ENCODE assay signal across 8 cellular contexts in genomic region chr7:140506788-140507464, GRCh38. TPM values are rescaled to one million over a fixed set of nuclear protein-coding genes. Genes with fewer than 3 reads are reported as not detected.
DNase-seq lines count a peak whose midpoint lies in the region; ATAC-seq, FAIRE-seq and TF ChIP-seq lines count a peak whose summit lies in the region.

No MANE protein-coding gene starts in this region.

- RAD21 ChIA-PET in GM12878 (lab: Charles Lee; ENCODE audit: unreplicated experiment), result interaction anchor here (0.6 kb wide), 1 partner anchor 346 kb away, joined by 3 read pairs; no protein-coding TSS in a partner anchor

- DNase-seq in COLO668 (lab: John Stamatoyannopoulos, UW; ENCODE audit: unreplicated experiment) (peak; percentile 91), NCI-H1417 (lab: John Stamatoyannopoulos, UW) (peak; percentile 94 to 99 (median 97)), GM12878 (ENCODE audit: low read depth, low spot score) (no peak), mesothelial cell of epicardium (ENCODE audit: low spot score in 2 of 2, unreplicated experiment in 2 of 2) (no peak), GM12891 (ENCODE audit: insufficient read length, low spot score) (no peak), ecto neural progenitor cell (ENCODE audit: low spot score) (no peak)
- DNase-seq in stimulated activated naive CD4-positive, alpha-beta T cell (lab: John Stamatoyannopoulos, UW), result no peak

- H3K9ac ChIP-seq in GM12878 (ENCODE audit: control insufficient read depth, insufficient read depth, low read length), result no peak overlapping the region

- H3K4me3 ChIP-seq in GM12878, result no peak overlapping the region

- peaks cover 17% of the 10 kb centered on the region for H3K4me1 Mint-ChIP-seq in mesothelial cell of epicardium

- SMC1A ChIA-PET in GM12878 (lab: Charles Lee; ENCODE audit: uncharacterized antibody, unreplicated experiment), result no interaction called here

- CTCF ChIA-PET in GM12878 (lab: Yijun Ruan, JAX), result interaction anchor here (1.0 kb wide), 1 partner anchor 88 kb away, joined by 3 read pairs; no protein-coding TSS in a partner anchor

- POLR2A ChIA-PET in GM12878 (lab: Charles Lee), result interaction anchor here (0.7 kb wide), 1 partner anchor 449 kb away, joined by 5 read pairs; no protein-coding TSS in a partner anchor

- FAIRE-seq in GM12878 (lab: Jason Lieb, UNC), result no peak
- no peak for FAIRE-seq in GM12891 (lab: Jason Lieb, UNC)

- no peaks in the 10 kb centered on the region for H3K79me2 ChIP-seq in GM12878 (ENCODE audit: control insufficient read depth, insufficient read depth, low read length)

- in situ Hi-C loops in GM12878 (cut with MboI), result no loop called here

- H3K4me3 Mint-ChIP-seq in mesothelial cell of epicardium, result no peak overlapping the region

- no peaks in the 10 kb centered on the region for H3K36me3 ChIP-seq in GM12878 (ENCODE audit: control insufficient read depth in 2 of 2, insufficient read depth in 2 of 2, low read length in 1 of 2)

- no peak overlapping the region for H2AFZ ChIP-seq in GM12878 (ENCODE audit: control insufficient read depth, low read depth, low read length)

- no peak overlapping the region for H3K4me2 ChIP-seq in GM12878 (ENCODE audit: control insufficient read depth, insufficient read depth)

- H4K20me1 ChIP-seq in GM12878 (ENCODE audit: control insufficient read depth, insufficient read depth), result no peaks in the 10 kb centered on the region

- TF ChIP-seq POLR2A in GM12878 (IDR thresholded peaks at IDR 0.05; ENCODE audit: low read depth, low read length), result no peak
- TF ChIP-seq POLR2A in GM18505 (IDR thresholded peaks at IDR 0.05; ENCODE audit: borderline replicate concordance, extremely low read depth, insufficient read depth, insufficient read length), result no peak
- TF ChIP-seq POLR2A in GM12891 (IDR thresholded peaks at IDR 0.05; ENCODE audit: low read depth, low read length), result no peak

- TF ChIP-seq RAD21 in GM12878 (IDR thresholded peaks at IDR 0.05; ENCODE audit: insufficient read depth, low read depth, low read length), result no peak

- no peaks in the 10 kb centered on the region for H3K9me3 Mint-ChIP-seq in mesothelial cell of epicardium

- TF ChIP-seq EP300 in GM12878 (IDR thresholded peaks at IDR 0.05; ENCODE audit: borderline replicate concordance in 1 of 2, control insufficient read depth in 1 of 2, low read depth in 2 of 2, low read length in 2 of 2), result no peak

- BruUV-seq in GM12878 (replicated peaks; lab: Mats Ljungman, UMichigan), result no TSS peak

- H3K27me3 ChIP-seq in GM12878 (replicated peaks in 1 of 2; ENCODE audit: control insufficient read depth in 2 of 2, insufficient read depth in 2 of 2, low read length in 1 of 2), result no peaks in the 10 kb centered on the region

- no peaks in the 10 kb centered on the region for H3K36me3 Mint-ChIP-seq in mesothelial cell of epicardium

- intact Hi-C loops in GM12878 (cut with micrococcal nuclease; ENCODE audit: unreplicated experiment), result no loop called here

- peak overlapping the region; percentile 78 for H3K27ac Mint-ChIP-seq in mesothelial cell of epicardium

- no peaks in the 10 kb centered on the region for H3K9me3 ChIP-seq in GM12878 (replicated peaks; ENCODE audit: control insufficient read depth, insufficient read depth, low read length)

- H3K4me1 ChIP-seq in GM12878 (ENCODE audit: control insufficient read depth, insufficient read depth, low read length), result no peaks in the 10 kb centered on the region

- no peak overlapping the region for H3K27ac ChIP-seq in GM12878 (ENCODE audit: control insufficient read depth, insufficient read depth)

- WGBS in GM12878 (ENCODE audit: insufficient coverage, insufficient replicate concordance, low lambda C conversion rate, missing lambda C conversion rate), result 39% methylated on average over 5 of the region's 5 CpGs

- no peaks in the 10 kb centered on the region for H3K27me3 Mint-ChIP-seq in mesothelial cell of epicardium (ENCODE audit: low read depth)

- ATAC-seq in GM12878 (peak; percentile 68), GM18505 (IDR thresholded peaks at IDR 0.05; ENCODE audit: unreplicated experiment) (no peak)

- no peak for TF ChIP-seq CTCF in GM12878 (IDR thresholded peaks at IDR 0.05 in 2 of 3, conservative IDR thresholded peaks at IDR 0.05 in 1 of 3; ENCODE audit: control insufficient read depth in 2 of 3, extremely low read depth in 1 of 3, insufficient read depth in 1 of 3, low read depth in 3 of 3, low read length in 3 of 3)
- no peak for TF ChIP-seq CTCF in mesothelial cell of epicardium (IDR thresholded peaks at IDR 0.05; ENCODE audit: unreplicated experiment)

TF ChIP-seq in GM12878, 131 proteins besides CTCF, POLR2A, EP300 and RAD21 (continues in another document):
- TF ChIP-seq ZNF274 (IDR thresholded peaks at IDR 0.05; ENCODE audit: insufficient read depth, insufficient read length) (no peak), NKRF (conservative IDR thresholded peaks at IDR 0.05) (no peak), MYB (IDR thresholded peaks at IDR 0.05; ENCODE audit: borderline replicate concordance, low read depth, low read length) (no peak), TCF7 (IDR thresholded peaks at IDR 0.05; ENCODE audit: borderline replicate concordance) (no peak), ZBED1 (IDR thresholded peaks at IDR 0.05; ENCODE audit: borderline replicate concordance) (no peak), SMC3 (IDR thresholded peaks at IDR 0.05; ENCODE audit: borderline replicate concordance, low read length) (no peak)
- TF ChIP-seq, protein P1, sequence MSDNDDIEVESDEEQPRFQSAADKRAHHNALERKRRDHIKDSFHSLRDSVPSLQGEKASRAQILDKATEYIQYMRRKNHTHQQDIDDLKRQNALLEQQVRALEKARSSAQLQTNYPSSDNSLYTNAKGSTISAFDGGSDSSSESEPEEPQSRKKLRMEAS (IDR thresholded peaks at IDR 0.05; ENCODE audit: low read depth, low read length), result no peak

TF ChIP-seq in GM12891, 5 proteins besides CTCF, POLR2A, EP300 and RAD21:
- TF ChIP-seq TAF1 (IDR thresholded peaks at IDR 0.05; ENCODE audit: low read depth, low read length), result no peak
- no peak for TF ChIP-seq SPI1 (IDR thresholded peaks at IDR 0.05; ENCODE audit: low read depth, low read length)
- TF ChIP-seq PAX5 (IDR thresholded peaks at IDR 0.05; ENCODE audit: insufficient read depth, low read length, severe bottlenecking), result no peak
- no peak for TF ChIP-seq POU2F2 (IDR thresholded peaks at IDR 0.05; ENCODE audit: low read depth, low read length)
- TF ChIP-seq POLR2AphosphoS5 (IDR thresholded peaks at IDR 0.05; ENCODE audit: low read depth, low read length), result no peak

RNA-seq across cellular contexts. Expression of gene MKRN1, which starts 27.6 kb away (rescaled TPM):
- 61.8 and 65.8 TPM in 2 replicates for total RNA-seq in GM12878 (2013; cell fraction: nucleolus; rRNA removed)
- total RNA-seq in GM12878 (2014; rRNA removed) (37.9 and 45.7 TPM in 2 replicates), GM12878 (2014; rRNA removed; fragmentation: Illumina TruSeq; extraction: Trizol) (55.1 and 55.3 TPM in 2 replicates), GM12878 (2021) (54.7 and 56.1 TPM in 2 replicates), mesothelial cell of epicardium (105 to 112 TPM (median 110 TPM) in 3 replicates)
- 52.2 TPM for polyA plus RNA-seq in GM12878 (2011; ENCODE audit: low read depth)
- polyA plus RNA-seq in GM12878 (2011; rRNA removed) (61.3 and 73.4 TPM in 2 replicates), GM12878 (2014; fragmentation: Illumina TruSeq; extraction: Trizol) (59.5 and 85.1 TPM in 2 replicates), GM12878 (2014; fragmentation: Nextera tagmentation; extraction: Ambion mirVana) (10 to 100 TPM; 19.1 to 23.8 TPM), GM12878 (2014; rRNA removed) (34.3 and 38.8 TPM in 2 replicates), GM12878 (2016; fragmentation: Nextera tagmentation; extraction: Ambion mirVana) (10 to 100 TPM; 50.0 to 51.2 TPM)
- 46.5 and 52.2 TPM in 2 replicates for polyA plus RNA-seq in GM12878 (2011; cell fraction: cytosol; rRNA removed)
- 36.6 and 38.9 TPM in 2 replicates for polyA plus RNA-seq in GM12878 (2011; cell fraction: nucleus; rRNA removed)
- 60.7 and 69.3 TPM in 2 replicates for polyA plus RNA-seq in GM12878 (2012)
- polyA minus RNA-seq in GM12878 (2011; rRNA and poly(A)+ RNA removed), result 72.7 and 76.1 TPM in 2 replicates
- polyA minus RNA-seq in GM12878 (2011; cell fraction: cytosol; rRNA and poly(A)+ RNA removed), result 29.9 and 32.6 TPM in 2 replicates
- 18.9 and 27.7 TPM in 2 replicates for polyA minus RNA-seq in GM12878 (2011; cell fraction: nucleus; rRNA and poly(A)+ RNA removed)
- polyA plus RNA-seq in GM12891 (2012; ENCODE audit: low read depth, missing spikeins), result 50.5 TPM

Comparison
In these comparisons a context has a peak if more than half of its experiments do, and no peak if none do; other contexts are left out.
1. DNase-seq: peak in COLO668 (single experiment) and NCI-H1417 (3 of 3); none in GM12878 (single experiment), mesothelial cell of epicardium (0 of 2), GM12891 (single experiment), stimulated activated naive CD4-positive, alpha-beta T cell (0 of 6) and ecto neural progenitor cell (single experiment).